ENCODE assay signal across 20 cellular contexts in the genomic region with DNA sequence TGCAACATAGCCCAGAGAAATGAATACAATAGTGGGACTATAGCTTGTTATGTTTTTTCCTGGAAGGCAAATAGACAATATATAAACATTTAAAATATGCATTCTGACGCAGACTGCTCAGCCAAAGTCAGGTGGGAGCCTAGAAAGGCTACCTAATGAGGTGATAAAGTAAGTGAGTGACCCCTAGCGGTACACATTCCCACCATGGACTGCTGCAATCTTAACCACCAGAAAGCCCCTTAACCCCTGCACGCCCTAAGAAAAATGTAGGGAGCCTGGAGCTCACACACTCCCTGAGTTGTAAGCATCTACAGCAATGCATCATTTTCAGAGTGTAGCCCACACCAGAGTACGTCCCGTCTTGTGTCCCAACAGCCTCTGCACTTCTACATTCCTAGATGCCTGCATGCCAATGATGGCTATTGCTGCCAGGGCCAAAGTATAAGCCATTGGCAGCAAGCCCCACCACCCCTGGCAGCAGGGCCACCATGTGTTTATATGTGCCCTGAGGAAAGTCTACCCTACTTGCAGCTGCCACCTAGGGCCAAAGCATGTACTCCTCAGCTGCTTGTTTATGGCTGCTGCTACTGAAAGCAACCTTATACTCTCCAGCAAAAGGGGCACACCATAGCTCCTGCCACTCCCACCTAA.
DNase-seq lines count a peak whose midpoint lies in the region; ATAC-seq and TF ChIP-seq lines count a peak whose summit lies in the region.
"Had no signal": no experiment of that assay in that cellular context is flagged by ENCODE, and none has a peak within 500 bp of the region (broad histone marks: within the 10 kb centered on the region; RNA-seq: fewer than 3 reads in every experiment).

No MANE protein-coding gene starts in this region.

- no peaks in the 10 kb centered on the region for H3F3A ChIP-seq in smooth muscle cell (ENCODE audit: low read depth)

- H3K36me3 ChIP-seq in OCI-LY7 (ENCODE audit: insufficient read depth, low read length) (no peaks in the 10 kb centered on the region), psoas muscle (ENCODE audit: insufficient read depth in 1 of 2, low read depth in 1 of 2) (no peaks in the 10 kb centered on the region), smooth muscle cell (ENCODE audit: low read depth) (no peaks in the 10 kb centered on the region)
- H3K36me3 ChIP-seq: adrenal gland, tibial artery had no signal

- peak; percentile 1 for DNase-seq in DMS53 (lab: John Stamatoyannopoulos, UW)
- DNase-seq in DMS53 treated with DMSO at 0.1 percent for 48 hours (lab: John Stamatoyannopoulos, UW; ENCODE audit: unreplicated experiment): no peak
- DNase-seq in OCI-LY7 (ENCODE audit: low spot score): peak; percentile 12
- peak; percentile 36 for DNase-seq in iPS DF 4.7 (ENCODE audit: extremely low read depth, low spot score)
- DNase-seq in psoas muscle: no peak
- DNase-seq in NCI-H774 (lab: John Stamatoyannopoulos, UW): no peak
- DNase-seq in smooth muscle cell (lab: John Stamatoyannopoulos, UW; ENCODE audit: unreplicated experiment): no peak
- no peak for DNase-seq in hippocampal formation (lab: John Stamatoyannopoulos, UW)
- DNase-seq: activated CD8-positive, alpha-beta T cell treated with anti-CD3 and anti-CD28 coated beads, Interleukin-2, amount 10 ng/mL, durations not matched to agents 7 days and 5 days; adrenal gland; C1 segment of cervical spinal cord; caudate nucleus; effector CD8-positive, alpha-beta T cell; NCI-H226; OCI-M1; stimulated activated CD4-positive, alpha-beta T cell treated with anti-CD3 and anti-CD28 coated beads, Interleukin-4, amount 100 ng/mL, for 24 hours; tibial artery had no signal

- H3K27ac ChIP-seq in OCI-LY7 (ENCODE audit: low read depth, low read length, poor library complexity, severe bottlenecking): no peak overlapping the region
- H3K27ac ChIP-seq in psoas muscle: no peak overlapping the region
- no peak overlapping the region for H3K27ac ChIP-seq in smooth muscle cell (ENCODE audit: low read depth)
- H3K27ac ChIP-seq: 22Rv1, adrenal gland, tibial artery had no signal

- 32 to 45% (median 35%) methylated on average over 5 of the region's 5 CpGs for WGBS in psoas muscle, 3 donors
- WGBS in smooth muscle cell (ENCODE audit: low lambda C conversion rate): 70% methylated on average over 5 of the region's 5 CpGs

- H3K27me3 ChIP-seq in psoas muscle (ENCODE audit: insufficient read depth in 3 of 3, low read length in 2 of 3) (no peaks in the 10 kb centered on the region), smooth muscle cell (ENCODE audit: low read depth) (no peaks in the 10 kb centered on the region)
- H3K27me3 ChIP-seq: adrenal gland, tibial artery had no signal

- no peaks in the 10 kb centered on the region for H3K4me1 ChIP-seq in OCI-LY7 (ENCODE audit: insufficient read depth, low read length, poor library complexity, severe bottlenecking)
- H3K4me1 ChIP-seq in psoas muscle: no peaks in the 10 kb centered on the region
- H3K4me1 ChIP-seq in smooth muscle cell (ENCODE audit: low read depth): no peaks in the 10 kb centered on the region
- H3K4me1 ChIP-seq: adrenal gland, tibial artery had no signal

- no peaks in the 10 kb centered on the region for H3K9me2 ChIP-seq in OCI-LY7 (ENCODE audit: insufficient read depth, low read length)

- no peaks in the 10 kb centered on the region for H3K79me2 ChIP-seq in OCI-LY7 (ENCODE audit: insufficient read depth, low read depth, low read length)
- H3K79me2 ChIP-seq in smooth muscle cell (ENCODE audit: low read depth): no peaks in the 10 kb centered on the region

- H3K4me3 ChIP-seq in OCI-LY7 (ENCODE audit: low read depth, low read length, poor library complexity, severe bottlenecking) (no peak overlapping the region), psoas muscle (no peak overlapping the region), smooth muscle cell (no peak overlapping the region)
- H3K4me3 ChIP-seq: adrenal gland, tibial artery had no signal

- POLR2A ChIA-PET in OCI-LY7 (lab: Charles Lee): interaction anchor here (0.6 kb wide), 1 partner anchor 175 kb away, joined by 3 read pairs; no protein-coding TSS in a partner anchor

- no peak for ATAC-seq in psoas muscle
- ATAC-seq: activated CD8-positive, alpha-beta T cell treated with anti-CD3 and anti-CD28 coated beads, Interleukin-2, amount 10 ng/mL, durations not matched to agents 7 days and 5 days; HCT116; sciatic nerve had no signal

- BruUV-seq in OCI-LY7 (replicated peaks; lab: Mats Ljungman, UMichigan): no TSS peak

- H4K20me1 ChIP-seq in OCI-LY7 (ENCODE audit: insufficient read depth, low read length) (no peaks in the 10 kb centered on the region), smooth muscle cell (ENCODE audit: low read depth) (no peaks in the 10 kb centered on the region)

- H2AFZ ChIP-seq in OCI-LY7 (ENCODE audit: low read length) (no peak overlapping the region), smooth muscle cell (ENCODE audit: low read depth) (no peak overlapping the region)

- H3K9me3 ChIP-seq in OCI-LY7 (ENCODE audit: low read length): no peaks in the 10 kb centered on the region
- peaks cover 16% of the 10 kb centered on the region for H3K9me3 ChIP-seq in psoas muscle
- H3K9me3 ChIP-seq in smooth muscle cell (replicated peaks; ENCODE audit: low read depth): no peaks in the 10 kb centered on the region

- TF ChIP-seq CTCF in OCI-LY7 (conservative IDR thresholded peaks at IDR 0.05; ENCODE audit: low read length) (peak; percentile 64), psoas muscle (IDR thresholded peaks at IDR 0.05) (peak; percentile 4), smooth muscle cell (IDR thresholded peaks at IDR 0.05; ENCODE audit: borderline replicate concordance, insufficient read depth, poor library complexity, severe bottlenecking) (no peak)

- CTCF ChIA-PET in OCI-LY7 (lab: Charles Lee; ENCODE audit: unreplicated experiment): no interaction called here

- H3K4me2 ChIP-seq in OCI-LY7 (ENCODE audit: low read length) (no peak overlapping the region), smooth muscle cell (no peak overlapping the region)

- no peak overlapping the region for H3K9ac ChIP-seq in smooth muscle cell (ENCODE audit: low read depth)

- intact Hi-C loops in OCI-LY7 (cut with micrococcal nuclease; ENCODE audit: unreplicated experiment) (no loop called here), psoas muscle (cut with DNase I) (no loop called here)

Comparison
In these comparisons a context has a peak if more than half of its experiments do, and no peak if none do; other contexts are left out.
1. DNase-seq: peak in DMS53 (single experiment), OCI-LY7 (single experiment) and iPS DF 4.7 (single experiment); none in DMS53 treated with DMSO at 0.1 percent for 48 hours (single experiment), psoas muscle (0 of 2), NCI-H774 (single experiment), smooth muscle cell (single experiment) and hippocampal formation (0 of 2).